11 cellular contexts compared by ENCODE assay signal in genomic region chr7:155722118-155722517, GRCh38.
A peak's percentile ranks its signal among the peaks of the same experiment; 100 is the strongest.
DNase-seq lines count a peak whose midpoint lies in the region; ATAC-seq and TF ChIP-seq lines count a peak whose summit lies in the region.
"Had no signal": no experiment of that assay in that cellular context is flagged by ENCODE, and none has a peak within 500 bp of the region (broad histone marks: within the 10 kb centered on the region; RNA-seq: fewer than 3 reads in every experiment).

No MANE protein-coding gene starts in this region.

- no peaks in the 10 kb centered on the region for H3K9me3 ChIP-seq in CD4-positive, alpha-beta memory T cell (ENCODE audit: control insufficient read depth in 1 of 2, low read length in 2 of 2)

- H3K9me3 Mint-ChIP-seq in CD4-positive, alpha-beta memory T cell: no peaks in the 10 kb centered on the region
- H3K9me3 Mint-ChIP-seq: neural progenitor cell had no signal

- intact Hi-C loops in CD4-positive, alpha-beta memory T cell (cut with micrococcal nuclease): no loop called here

- H3K27me3 Mint-ChIP-seq in CD4-positive, alpha-beta memory T cell: no peaks in the 10 kb centered on the region

- no peak for TF ChIP-seq CTCF in choroid plexus epithelial cell (conservative IDR thresholded peaks at IDR 0.05; ENCODE audit: low read depth, low read length)

- H3K4me3 Mint-ChIP-seq in CD4-positive, alpha-beta memory T cell: no peak overlapping the region
- H3K4me3 Mint-ChIP-seq: neural progenitor cell had no signal

- in situ Hi-C loops in ACHN (cut with HindIII; ENCODE audit: low pct_ligation_motif_present, low pct_unique_long_range_greater_than_20kb, low sequenced_read_pairs): no loop called here

- peak; percentile 6 for DNase-seq in choroid plexus epithelial cell (ENCODE audit: low read depth)
- no peak for DNase-seq in cortex of kidney (lab: John Stamatoyannopoulos, UW)
- no peak for DNase-seq in CD4-positive, alpha-beta memory T cell
- no peak for DNase-seq in ACHN
- no peak for DNase-seq in NCI-H2227 (lab: John Stamatoyannopoulos, UW; ENCODE audit: unreplicated experiment)
- DNase-seq: NCI-H524 had no signal

- H3K27ac Mint-ChIP-seq in CD4-positive, alpha-beta memory T cell: peak overlapping the region in 2 of 7 donors; percentile 42 to 57
- H3K27ac Mint-ChIP-seq: neural progenitor cell had no signal

- no peaks in the 10 kb centered on the region for H3K27me3 ChIP-seq in CD4-positive, alpha-beta memory T cell (ENCODE audit: insufficient read depth, low read length)
- H3K27me3 ChIP-seq: hepatocyte, neural progenitor cell had no signal

- POLR2A ChIA-PET in CD4-positive, alpha-beta memory T cell (lab: Charles Lee; ENCODE audit: partially characterized antibody): no interaction called here

- H3K36me3 Mint-ChIP-seq in CD4-positive, alpha-beta memory T cell: peaks cover 14 to 59% of the 10 kb centered on the region in 2 donors

- ATAC-seq in GM18520 (IDR thresholded peaks at IDR 0.05; ENCODE audit: unreplicated experiment): peak; percentile 49
- ATAC-seq in GM21526 (IDR thresholded peaks at IDR 0.05; ENCODE audit: low FRiP score, unreplicated experiment): peak; percentile 51
- ATAC-seq in HG03354 (IDR thresholded peaks at IDR 0.05; ENCODE audit: poor library complexity, severe bottlenecking, unreplicated experiment): peak; percentile 67

- H3K4me1 ChIP-seq in CD4-positive, alpha-beta memory T cell (ENCODE audit: insufficient read depth, low read length): no peaks in the 10 kb centered on the region
- H3K4me1 ChIP-seq: neural progenitor cell had no signal

- CTCF ChIA-PET in CD4-positive, alpha-beta memory T cell (lab: Charles Lee; ENCODE audit: partially characterized antibody): interaction anchor here (3.4 kb wide), 1 partner anchor 124 kb away, joined by 10 read pairs; no protein-coding TSS in a partner anchor

- H3K27ac ChIP-seq in CD4-positive, alpha-beta memory T cell (ENCODE audit: low read depth, low read length): no peak overlapping the region
- H3K27ac ChIP-seq: hepatocyte, neural progenitor cell had no signal

- no peak overlapping the region for H3K4me3 ChIP-seq in choroid plexus epithelial cell (ENCODE audit: low read depth, low read length)
- no peak overlapping the region for H3K4me3 ChIP-seq in CD4-positive, alpha-beta memory T cell (ENCODE audit: low read length in 2 of 2)
- H3K4me3 ChIP-seq: hepatocyte, neural progenitor cell had no signal

- peaks cover 12 to 41% (median 23%) of the 10 kb centered on the region in 4 donors for H3K4me1 Mint-ChIP-seq in CD4-positive, alpha-beta memory T cell
- H3K4me1 Mint-ChIP-seq: neural progenitor cell had no signal

- peaks cover 40% of the 10 kb centered on the region for H3K36me3 ChIP-seq in CD4-positive, alpha-beta memory T cell (ENCODE audit: insufficient read depth, low read length)
